In the genomic region with DNA sequence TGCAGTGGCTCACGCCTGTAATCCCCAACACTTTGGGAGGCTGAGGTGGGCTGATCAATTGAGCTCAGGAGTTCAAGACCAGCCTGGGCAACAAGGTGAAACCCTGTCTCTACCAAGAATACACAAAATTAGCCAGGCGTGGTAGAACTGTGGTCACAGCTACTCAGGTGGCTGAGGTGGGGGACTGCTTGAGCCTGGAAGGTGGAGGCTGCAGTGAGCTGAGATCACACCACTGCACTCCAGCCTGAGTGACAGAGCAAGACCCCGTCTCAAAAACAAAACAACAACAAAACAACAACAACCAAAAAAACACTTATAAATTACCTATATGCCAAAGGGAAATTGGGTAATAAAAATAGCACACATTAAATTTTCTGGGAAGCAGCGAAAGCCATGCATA, we compare ENCODE assay signal across 12 cellular contexts.
DNase-seq lines count a peak whose midpoint lies in the region; ATAC-seq and TF ChIP-seq lines count a peak whose summit lies in the region.
"Had no signal": no experiment of that assay in that cellular context is flagged by ENCODE, and none has a peak within 500 bp of the region (broad histone marks: within the 10 kb centered on the region; RNA-seq: fewer than 3 reads in every experiment).

No MANE protein-coding gene starts in this region.

- no TSS peak for BruUV-seq in A673 (replicated peaks; lab: Mats Ljungman, UMichigan)

- in situ Hi-C loops in brain microvascular endothelial cell (cut with HindIII; ENCODE audit: low pct_ligation_motif_present, low sequenced_read_pairs) = no loop called here

- no peaks in the 10 kb centered on the region for H3K27me3 ChIP-seq in A673 (replicated peaks; ENCODE audit: insufficient read depth, low read depth, low read length, poor library complexity)
- H3K27me3 ChIP-seq in brain microvascular endothelial cell (replicated peaks) = no peaks in the 10 kb centered on the region
- H3K27me3 ChIP-seq: hepatocyte had no signal

- DNase-seq in A673 (ENCODE audit: low spot score) (no peak), coronary artery (ENCODE audit: low spot score) (peak; percentile 24), brain microvascular endothelial cell (no peak), NCI-H345 (lab: John Stamatoyannopoulos, UW) (no peak), ecto neural progenitor cell (ENCODE audit: low spot score) (no peak)
- DNase-seq in stimulated activated naive CD4-positive, alpha-beta T cell treated with Interleukin-2 at 50 U/mL for 16 hours (lab: John Stamatoyannopoulos, UW) = no peak
- DNase-seq: activated CD8-positive, alpha-beta memory T cell treated with anti-CD3 and anti-CD28 coated beads for 24 hours; C1 segment of cervical spinal cord; nucleus accumbens had no signal

- TF ChIP-seq CTCF in A673 (conservative IDR thresholded peaks at IDR 0.05; ENCODE audit: low read depth, low read length) (no peak), coronary artery (IDR thresholded peaks at IDR 0.05) (no peak), brain microvascular endothelial cell (IDR thresholded peaks at IDR 0.05; ENCODE audit: low read depth, low read length, missing control alignments) (no peak)

- no peaks in the 10 kb centered on the region for H3K36me3 ChIP-seq in A673 (ENCODE audit: insufficient read depth, low read length, poor library complexity, severe bottlenecking)
- no peaks in the 10 kb centered on the region for H3K36me3 ChIP-seq in brain microvascular endothelial cell (replicated peaks)

- CTCF ChIA-PET in A673 (lab: Charles Lee) = no interaction called here

- H3K27ac ChIP-seq in A673 (ENCODE audit: low read depth, low read length, poor library complexity, severe bottlenecking) (peak overlapping the region; percentile 51), coronary artery (no peak overlapping the region), brain microvascular endothelial cell (no peak overlapping the region)

- ATAC-seq in GM18907 (IDR thresholded peaks at IDR 0.05; ENCODE audit: unreplicated experiment) (peak; percentile 61), HG03175 (IDR thresholded peaks at IDR 0.05; ENCODE audit: unreplicated experiment) (peak; percentile 60)

- intact Hi-C loops in A673 (cut with micrococcal nuclease; ENCODE audit: unreplicated experiment) = loop anchor here (10.0 kb wide), 1 partner anchor 146 kb away; a partner anchor contains a TSS

- H3K9me3 ChIP-seq in A673 (ENCODE audit: low read depth, low read length, poor library complexity, severe bottlenecking) = no peaks in the 10 kb centered on the region

- H3K4me3 ChIP-seq in A673 (ENCODE audit: low read depth, low read length, poor library complexity, severe bottlenecking) (no peak overlapping the region), coronary artery (no peak overlapping the region), brain microvascular endothelial cell (ENCODE audit: low read depth, low read length) (no peak overlapping the region)
- H3K4me3 ChIP-seq: hepatocyte had no signal

- peaks cover 50% of the 10 kb centered on the region for H3K4me1 ChIP-seq in A673 (ENCODE audit: insufficient read depth, low read length, poor library complexity, severe bottlenecking)

- POLR2A ChIA-PET in A673 (lab: Charles Lee; ENCODE audit: low non-redundant PET) = no interaction called here
